13 cellular contexts compared by ENCODE assay signal in genomic region chr7:81676813-81677212, GRCh38.
DNase-seq lines count a peak whose midpoint lies in the region; ATAC-seq and TF ChIP-seq lines count a peak whose summit lies in the region.
"Had no signal": no experiment of that assay in that cellular context is flagged by ENCODE, and none has a peak within 500 bp of the region (broad histone marks: within the 10 kb centered on the region; RNA-seq: fewer than 3 reads in every experiment).

No MANE protein-coding gene starts in this region.

- DNase-seq in BE2C, result peak; percentile 59
- DNase-seq in heart right ventricle, result no peak
- DNase-seq in activated CD4-positive, alpha-beta T cell treated with anti-CD3 and anti-CD28 coated beads, Interleukin-2, amount 50 U/mL, for 48 hours, result no peak
- DNase-seq in left lung, result no peak
- DNase-seq in suprapubic skin (ENCODE audit: low spot score in 2 of 2), result no peak
- DNase-seq: natural killer cell; stimulated activated CD4-positive, alpha-beta T cell treated with anti-CD3 and anti-CD28 coated beads, Interleukin-12 subunit alpha, Interleukin-12 subunit beta, amount 100 ng/mL, for 4 hours had no signal

- H3F3A ChIP-seq in Loucy (ENCODE audit: low read depth), result no peaks in the 10 kb centered on the region

- H3K27ac ChIP-seq in heart right ventricle, result peak overlapping the region in 6 of 10 donors; percentile 11 to 67 (median 48)
- no peak overlapping the region for H3K27ac ChIP-seq in left lung
- no peak overlapping the region for H3K27ac ChIP-seq in suprapubic skin
- H3K27ac ChIP-seq: C4-2B, SK-N-MC had no signal

- no peaks in the 10 kb centered on the region for H3K79me2 ChIP-seq in Loucy (ENCODE audit: insufficient read depth, low read length)

- no peaks in the 10 kb centered on the region for H3K9me3 ChIP-seq in BE2C
- H3K9me3 ChIP-seq in Loucy (ENCODE audit: insufficient read depth, low read depth, low read length), result no peaks in the 10 kb centered on the region
- H3K9me3 ChIP-seq in heart right ventricle, result no peaks in the 10 kb centered on the region
- no peaks in the 10 kb centered on the region for H3K9me3 ChIP-seq in left lung
- no peaks in the 10 kb centered on the region for H3K9me3 ChIP-seq in suprapubic skin

- no peak for TF ChIP-seq POLR2A in suprapubic skin (IDR thresholded peaks at IDR 0.05)

- no peaks in the 10 kb centered on the region for H3K36me3 ChIP-seq in BE2C
- H3K36me3 ChIP-seq in Loucy (ENCODE audit: insufficient read depth, low read length), result no peaks in the 10 kb centered on the region
- H3K36me3 ChIP-seq in heart right ventricle, result no peaks in the 10 kb centered on the region
- no peaks in the 10 kb centered on the region for H3K36me3 ChIP-seq in left lung
- H3K36me3 ChIP-seq in suprapubic skin, result no peaks in the 10 kb centered on the region

- H3K9me2 ChIP-seq in Loucy (replicated peaks; ENCODE audit: low read depth, low read length), result no peaks in the 10 kb centered on the region

- peak overlapping the region; percentile 32 for H2AFZ ChIP-seq in Loucy (ENCODE audit: low read length)

- no peak for TF ChIP-seq CTCF in BE2C (IDR thresholded peaks at IDR 0.05; ENCODE audit: low read depth, low read length)
- no peak for TF ChIP-seq CTCF in Loucy (conservative IDR thresholded peaks at IDR 0.05; ENCODE audit: low read length)
- no peak for TF ChIP-seq CTCF in heart right ventricle (IDR thresholded peaks at IDR 0.05)
- TF ChIP-seq CTCF in left lung (IDR thresholded peaks at IDR 0.05), result no peak
- TF ChIP-seq CTCF in suprapubic skin (IDR thresholded peaks at IDR 0.05), result no peak

- intact Hi-C loops in heart right ventricle (cut with DNase I) (no loop called here), left lung (cut with DNase I) (no loop called here)

- H3K4me2 ChIP-seq in Loucy (ENCODE audit: low read depth, low read length, poor library complexity, severe bottlenecking), result no peak overlapping the region

- WGBS in heart right ventricle, 2 donors, result 66 to 84% methylated on average over 1 of the region's 1 CpG
- 70% methylated on average over 1 of the region's 1 CpG for WGBS in suprapubic skin

- H3K4me3 ChIP-seq in BE2C (ENCODE audit: low read depth, low read length) (no peak overlapping the region), Loucy (ENCODE audit: low read length, poor library complexity, severe bottlenecking) (no peak overlapping the region), heart right ventricle (no peak overlapping the region), left lung (no peak overlapping the region), suprapubic skin (no peak overlapping the region)
- H3K4me3 ChIP-seq: SK-N-MC had no signal

- H3K4me1 ChIP-seq in BE2C (peaks cover 20% of the 10 kb centered on the region), Loucy (ENCODE audit: insufficient read depth, low read length, poor library complexity, severe bottlenecking) (no peaks in the 10 kb centered on the region), heart right ventricle (peaks cover 0 to 21% (median 7%) of the 10 kb centered on the region in 9 donors), left lung (no peaks in the 10 kb centered on the region), suprapubic skin (no peaks in the 10 kb centered on the region)

- H3K27me3 ChIP-seq in BE2C (no peaks in the 10 kb centered on the region), Loucy (ENCODE audit: insufficient read depth, low read length, poor library complexity, severe bottlenecking) (no peaks in the 10 kb centered on the region), heart right ventricle (no peaks in the 10 kb centered on the region), left lung (no peaks in the 10 kb centered on the region), suprapubic skin (no peaks in the 10 kb centered on the region)

- ATAC-seq in SK-N-SH treated with all-trans-retinoic acid at 6 μM for 48 hours (peak; percentile 54; the same call in 2 of the 3 replicates), heart right ventricle (peak in 3 of 8 donors; percentile 33 to 71 (median 53)), HG03139 (IDR thresholded peaks at IDR 0.05; ENCODE audit: unreplicated experiment) (no peak), left lung (no peak)
- ATAC-seq: activated naive CD4-positive, alpha-beta T cell treated with anti-CD3 and anti-CD28 coated beads, Interleukin-2, amount 50 U/mL, for 72 hours; natural killer cell had no signal

- H4K20me1 ChIP-seq in Loucy (ENCODE audit: insufficient read depth, low read length, poor library complexity, severe bottlenecking), result no peaks in the 10 kb centered on the region

- TF ChIP-seq EP300 in suprapubic skin (IDR thresholded peaks at IDR 0.05), result no peak

- H3K9ac ChIP-seq in Loucy (ENCODE audit: low read depth, low read length, poor library complexity, severe bottlenecking), result no peak overlapping the region

TF ChIP-seq in SK-N-SH treated with all-trans-retinoic acid at 6 μM for 48 hours, 23 proteins besides CTCF, POLR2A, EP300 and RAD21:
- no peak for TF ChIP-seq ZFP3 (CRISPR knock-in tag; IDR thresholded peaks at IDR 0.05)
- no peak for TF ChIP-seq TOX (CRISPR knock-in tag; IDR thresholded peaks at IDR 0.05; ENCODE audit: borderline replicate concordance)

Comparison
In these comparisons a context has a peak if more than half of its experiments do, and no peak if none do; other contexts are left out.
1. H3K27ac ChIP-seq: peak in heart right ventricle (6 of 10); none in left lung (0 of 2) and suprapubic skin (single experiment).